In the genomic region with DNA sequence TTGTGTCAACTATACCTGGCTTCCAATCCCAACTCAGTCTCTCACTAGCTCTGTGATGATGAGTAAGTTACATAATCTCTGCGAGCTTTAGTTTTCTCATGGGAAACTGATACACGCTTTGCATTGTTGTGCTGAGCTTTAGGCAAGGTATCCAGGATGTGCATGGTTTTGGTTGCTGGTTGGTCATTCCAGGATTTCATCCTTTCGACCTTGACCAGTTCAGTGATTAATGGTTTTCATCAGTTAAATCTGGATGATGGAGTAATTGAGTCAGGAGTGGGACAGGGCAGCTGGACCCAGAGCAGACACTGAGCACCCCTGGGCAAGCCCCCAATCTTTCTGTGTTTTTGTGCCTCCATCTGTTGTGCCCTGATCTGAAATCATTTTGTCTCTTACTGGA, we compare ENCODE assay signal across 30 cellular contexts.
"Had no signal": no experiment of that assay in that cellular context is flagged by ENCODE, and none has a peak within 500 bp of the region (broad histone marks: within the 10 kb centered on the region; RNA-seq: fewer than 3 reads in every experiment).

No MANE protein-coding gene starts in this region.

- ATAC-seq: activated naive CD8-positive, alpha-beta T cell treated with anti-CD3 and anti-CD28 coated beads, Interleukin-2, amount 50 U/mL, for 24 hours; activated T-cell treated with anti-CD3 and anti-CD28 coated beads, Interleukin-2, amount 50 U/mL, for 4 hours; activated T-helper 17 cell treated with anti-CD3 and anti-CD28 coated beads, Interleukin-2, amount 50 U/mL, for 72 hours; effector memory CD8-positive, alpha-beta T cell; gastroesophageal sphincter; left cardiac atrium; naive thymus-derived CD4-positive, alpha-beta T cell; right cardiac atrium; WTC11 had no signal

- FAIRE-seq: endothelial cell of umbilical vein had no signal

- H3K36me3 ChIP-seq: gastroesophageal sphincter, spleen, uterus had no signal

- DNase-seq: activated CD4-positive, alpha-beta memory T cell treated with anti-CD3 and anti-CD28 coated beads, Interleukin-2, amount 10 ng/mL, durations not matched to agents 7 days and 5 days; activated CD4-positive, alpha-beta T cell treated with anti-CD3 and anti-CD28 coated beads for 1 hour; activated CD4-positive, alpha-beta T cell treated with anti-CD3 and anti-CD28 coated beads, Interleukin-2, amount 10 ng/mL, durations not matched to agents 7 days and 5 days; activated naive CD8-positive, alpha-beta T cell treated with anti-CD3 and anti-CD28 coated beads, Interleukin-2, amount 50 U/mL, for 24 hours; activated T-cell treated with anti-CD3 and anti-CD28 coated beads, Interleukin-2, amount 50 U/mL, for 4 hours; amygdala; caudate nucleus; cortex of kidney; effector memory CD8-positive, alpha-beta T cell; left cardiac atrium; mammary epithelial cell; naive thymus-derived CD4-positive, alpha-beta T cell; nucleus accumbens; right cardiac atrium; spleen; stimulated activated CD4-positive, alpha-beta T cell treated with anti-CD3 and anti-CD28 coated beads, Interleukin-2, amount 100 ng/mL, for 48 hours; substantia nigra; T-helper 2 cell; trophoblast cell; uterus had no signal

- H3K9me3 ChIP-seq: gastroesophageal sphincter, spleen, uterus had no signal

- H3K4me3 Mint-ChIP-seq: activated CD4-positive, alpha-beta memory T cell treated with anti-CD3 and anti-CD28 coated beads, Interleukin-2, amount 10 ng/mL, durations not matched to agents 7 days and 5 days; activated CD4-positive, alpha-beta T cell treated with anti-CD3 and anti-CD28 coated beads, Interleukin-2, amount 10 ng/mL, durations not matched to agents 7 days and 5 days; activated naive CD4-positive, alpha-beta T cell treated with anti-CD3 and anti-CD28 coated beads, Interleukin-2, amount 50 U/mL, for 24 hours; activated naive CD8-positive, alpha-beta T cell treated with anti-CD3 and anti-CD28 coated beads, Interleukin-2, amount 50 U/mL, for 24 hours; activated T-cell treated with anti-CD3 and anti-CD28 coated beads, Interleukin-2, amount 50 U/mL, for 4 hours; activated T-helper 17 cell treated with anti-CD3 and anti-CD28 coated beads, Interleukin-2, amount 50 U/mL, for 72 hours; effector memory CD8-positive, alpha-beta T cell; mesothelial cell of epicardium; naive thymus-derived CD4-positive, alpha-beta T cell; neural crest cell; stimulated activated naive CD8-positive, alpha-beta T cell treated with anti-CD3 and anti-CD28 coated beads, Interleukin-15, Interleukin-2, amounts not matched to agents 100 ng/mL and 50 ng/mL, for 24 hours; WTC11 had no signal

- H3K4me1 ChIP-seq: parathyroid adenoma, uterus had no signal

- H3K36me3 Mint-ChIP-seq: activated naive CD4-positive, alpha-beta T cell treated with anti-CD3 and anti-CD28 coated beads, Interleukin-2, amount 50 U/mL, for 24 hours; mesothelial cell of epicardium; naive thymus-derived CD4-positive, alpha-beta T cell; WTC11 had no signal

- H3K27ac Mint-ChIP-seq: activated CD4-positive, alpha-beta memory T cell treated with anti-CD3 and anti-CD28 coated beads, Interleukin-2, amount 10 ng/mL, durations not matched to agents 7 days and 5 days; activated CD4-positive, alpha-beta T cell treated with anti-CD3 and anti-CD28 coated beads, Interleukin-2, amount 10 ng/mL, durations not matched to agents 7 days and 5 days; activated naive CD4-positive, alpha-beta T cell treated with anti-CD3 and anti-CD28 coated beads, Interleukin-2, amount 50 U/mL, for 24 hours; activated naive CD8-positive, alpha-beta T cell treated with anti-CD3 and anti-CD28 coated beads, Interleukin-2, amount 50 U/mL, for 24 hours; activated T-helper 17 cell treated with anti-CD3 and anti-CD28 coated beads, Interleukin-2, amount 50 U/mL, for 72 hours; effector memory CD8-positive, alpha-beta T cell; mesothelial cell of epicardium; naive thymus-derived CD4-positive, alpha-beta T cell; stimulated activated naive CD8-positive, alpha-beta T cell treated with anti-CD3 and anti-CD28 coated beads, Interleukin-15, Interleukin-2, amounts not matched to agents 100 ng/mL and 50 ng/mL, for 24 hours; WTC11 had no signal

- H3K27me3 Mint-ChIP-seq: activated CD4-positive, alpha-beta T cell treated with anti-CD3 and anti-CD28 coated beads, Interleukin-2, amount 10 ng/mL, durations not matched to agents 7 days and 5 days; activated naive CD4-positive, alpha-beta T cell treated with anti-CD3 and anti-CD28 coated beads, Interleukin-2, amount 50 U/mL, for 24 hours; activated T-helper 17 cell treated with anti-CD3 and anti-CD28 coated beads, Interleukin-2, amount 50 U/mL, for 72 hours; effector memory CD8-positive, alpha-beta T cell; stimulated activated naive CD8-positive, alpha-beta T cell treated with anti-CD3 and anti-CD28 coated beads, Interleukin-15, Interleukin-2, amounts not matched to agents 100 ng/mL and 50 ng/mL, for 24 hours had no signal

- H3K27ac ChIP-seq: gastroesophageal sphincter, hepatocyte, parathyroid adenoma, spleen, uterus had no signal

- H3K4me3 ChIP-seq: gastroesophageal sphincter, hepatocyte, spleen, uterus had no signal

- H3K27me3 ChIP-seq: gastroesophageal sphincter, hepatocyte, uterus had no signal

- H3K9me3 Mint-ChIP-seq: activated CD4-positive, alpha-beta memory T cell treated with anti-CD3 and anti-CD28 coated beads, Interleukin-2, amount 10 ng/mL, durations not matched to agents 7 days and 5 days; activated naive CD4-positive, alpha-beta T cell treated with anti-CD3 and anti-CD28 coated beads, Interleukin-2, amount 50 U/mL, for 24 hours; mesothelial cell of epicardium; neural crest cell had no signal

- H3K4me1 Mint-ChIP-seq: activated naive CD4-positive, alpha-beta T cell treated with anti-CD3 and anti-CD28 coated beads, Interleukin-2, amount 50 U/mL, for 24 hours had no signal
